In genomic region chr21:16993416-16994044, GRCh38 we compare ENCODE assay signal across 1 cellular context.
TF ChIP-seq lines count a peak whose summit lies in the region.

No MANE protein-coding gene starts in this region.

TF ChIP-seq in IMR-90, 13 proteins besides CTCF, POLR2A, EP300 and RAD21 (continued from another document):
- TF ChIP-seq CEBPB (IDR thresholded peaks at IDR 0.05; ENCODE audit: low read depth, low read length) (no peak), USF2 (IDR thresholded peaks at IDR 0.05; ENCODE audit: low read depth, low read length) (no peak), MAFK (IDR thresholded peaks at IDR 0.05; ENCODE audit: low read depth, low read length) (no peak), ELK1 (IDR thresholded peaks at IDR 0.05; ENCODE audit: borderline replicate concordance, low read depth, low read length) (no peak)
